8 cellular contexts compared by ENCODE assay signal in the genomic region with DNA sequence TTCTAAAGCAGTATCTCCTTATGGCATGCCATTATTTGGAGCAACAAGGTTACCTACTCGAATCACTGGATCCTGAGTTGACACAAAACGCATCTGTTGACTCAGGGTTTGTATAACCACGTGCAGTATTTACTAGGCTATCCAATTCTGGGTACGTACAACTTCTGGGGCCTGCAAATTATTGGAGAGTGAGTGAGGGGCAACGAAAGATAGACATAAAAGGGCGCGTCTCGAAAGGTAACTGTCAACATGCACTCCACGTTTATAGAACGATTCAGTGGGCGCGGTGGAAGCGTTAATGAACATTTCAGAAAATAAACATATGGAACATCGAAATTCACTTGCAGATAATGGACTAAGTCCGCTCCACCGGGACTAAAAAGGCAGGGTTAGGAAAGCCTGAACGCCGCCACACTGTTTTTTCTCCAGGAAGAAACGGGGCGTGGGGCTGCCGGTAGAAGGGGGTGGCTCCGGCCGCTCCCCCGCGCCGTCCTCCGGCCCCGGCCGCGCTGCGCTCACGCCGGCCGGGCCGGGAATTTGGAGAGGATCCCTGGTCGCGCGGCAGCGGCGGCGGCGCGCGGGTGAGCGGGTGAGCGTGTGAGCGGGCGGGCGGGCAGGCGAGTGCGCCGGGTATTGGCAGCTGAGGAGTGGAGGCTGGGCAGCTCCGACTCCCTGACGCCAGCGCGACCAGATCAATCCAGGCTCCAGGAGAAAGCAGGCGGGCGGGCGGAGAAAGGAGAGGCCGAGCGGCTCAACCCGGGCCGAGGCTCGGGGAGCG. TPM values are rescaled to one million over a fixed set of nuclear protein-coding genes. Genes with fewer than 3 reads are reported as not detected.
A peak's percentile ranks its signal among the peaks of the same experiment; 100 is the strongest.
DNase-seq lines count a peak whose midpoint lies in the region; ATAC-seq and TF ChIP-seq lines count a peak whose summit lies in the region.

A gene (plus strand): TSS at position 690 of the 778 bp plus-strand sequence. CDS start 32,761 bp downstream, outside the sequence.

- H3K4me3 ChIP-seq in HUES6 (ENCODE audit: low read depth, low read length), result peak within 1 kb of the TSS; percentile 88

- POLR2A ChIA-PET in RWPE1 (lab: Yijun Ruan, JAX; ENCODE audit: low non-redundant PET), result no interaction called here

- no peaks in the 10 kb centered on the region for H3K27me3 ChIP-seq in HUES6 (ENCODE audit: control insufficient read depth, insufficient read depth, low read length)

- CTCF ChIA-PET in RWPE1 (lab: Yijun Ruan, JAX), result interaction anchor here (0.9 kb wide), 1 partner anchor 64 kb away, joined by 5 read pairs; no protein-coding TSS in a partner anchor

- ATAC-seq in GM21447 (IDR thresholded peaks at IDR 0.05; ENCODE audit: unreplicated experiment) (peak; percentile 38), left ventricle myocardium superior (peak; percentile 96), HG03469 (IDR thresholded peaks at IDR 0.05; ENCODE audit: unreplicated experiment) (no peak)

- H3K27ac ChIP-seq in HUES6 (ENCODE audit: low read depth, low read length), result peak within 1 kb of the TSS; percentile 82
- H3K27ac ChIP-seq in RWPE1, result peak within 1 kb of the TSS; percentile 92

- no peaks in the 10 kb centered on the region for H3K36me3 ChIP-seq in HUES6 (ENCODE audit: control insufficient read depth, insufficient read depth, low read length)

- H3K9ac ChIP-seq in HUES6 (ENCODE audit: low read length), result peak within 1 kb of the TSS; percentile 88

- H3K4me1 ChIP-seq in HUES6 (ENCODE audit: control insufficient read depth, insufficient read depth, low read length), result peaks cover 11% of the 10 kb centered on the region

- intact Hi-C loops in left ventricle myocardium superior (cut with micrococcal nuclease), result loop anchor here (5.0 to 10.0 kb wide), 2 partner anchors 66 to 133 kb away; a partner anchor contains a TSS

- no peak for TF ChIP-seq CTCF in RWPE1 (conservative IDR thresholded peaks at IDR 0.05; ENCODE audit: low read depth)

- peak; percentile 51 for DNase-seq in DMS153 treated with DMSO at 0.1 percent for 48 hours (lab: John Stamatoyannopoulos, UW; ENCODE audit: unreplicated experiment)
- DNase-seq in RWPE1 (ENCODE audit: low spot score), result peak; percentile 74
- peak in 57 of 58 donors; percentile 23 to 91 (median 79) for DNase-seq in anterior cingulate cortex (lab: John Stamatoyannopoulos, UW)
- DNase-seq in left ventricle myocardium superior, result peak; percentile 91
- DNase-seq in pons (ENCODE audit: low spot score), result peak; percentile 59

- H3K9me3 ChIP-seq in HUES6 (ENCODE audit: control insufficient read depth, insufficient read depth, low read depth, low read length), result peaks cover 10% of the 10 kb centered on the region

RNA-seq across cellular contexts. Expression of the gene that starts here (rescaled TPM):
- total RNA-seq in left ventricle myocardium superior, result 12.5 TPM
